10 cellular contexts compared by ENCODE assay signal in genomic region chr3:113070226-113071220, GRCh38.
DNase-seq lines count a peak whose midpoint lies in the region; ATAC-seq and TF ChIP-seq lines count a peak whose summit lies in the region.
"Had no signal": no experiment of that assay in that cellular context is flagged by ENCODE, and none has a peak within 500 bp of the region (broad histone marks: within the 10 kb centered on the region; RNA-seq: fewer than 3 reads in every experiment).

No MANE protein-coding gene starts in this region.

- no peak overlapping the region for H3K4me3 Mint-ChIP-seq in activated T-helper 2 cell treated with anti-CD3 and anti-CD28 coated beads, Interferon-gamma antibody, Interleukin-2, Interleukin-4, amounts not matched to agents 10 μg/mL and 5 μg/mL and 100 μg/mL, durations not matched to agents 14 hours and 24 hours and 36 hours (ENCODE audit: low read depth)

- no peaks in the 10 kb centered on the region for H3K4me1 Mint-ChIP-seq in activated T-helper 2 cell treated with anti-CD3 and anti-CD28 coated beads, Interferon-gamma antibody, Interleukin-2, Interleukin-4, amounts not matched to agents 10 μg/mL and 5 μg/mL and 100 μg/mL, durations not matched to agents 14 hours and 24 hours and 36 hours (ENCODE audit: low read depth)

- H3K27ac Mint-ChIP-seq in activated naive CD4-positive, alpha-beta T cell treated with anti-CD3 and anti-CD28 coated beads, Interleukin-2, amount 50 U/mL, for 72 hours = no peak overlapping the region
- H3K27ac Mint-ChIP-seq in activated T-helper 2 cell treated with anti-CD3 and anti-CD28 coated beads, Interferon-gamma antibody, Interleukin-2, Interleukin-4, amounts not matched to agents 10 μg/mL and 5 μg/mL and 100 μg/mL, durations not matched to agents 14 hours and 24 hours and 36 hours = no peak overlapping the region

- no peak overlapping the region for H3K4me3 ChIP-seq in foreskin fibroblast (ENCODE audit: low read depth in 1 of 2, low read length in 2 of 2)

- H3K36me3 Mint-ChIP-seq in activated naive CD4-positive, alpha-beta T cell treated with anti-CD3 and anti-CD28 coated beads, Interleukin-2, amount 50 U/mL, for 72 hours = peaks cover 18 to 22% of the 10 kb centered on the region in 2 donors
- H3K36me3 Mint-ChIP-seq in activated T-helper 2 cell treated with anti-CD3 and anti-CD28 coated beads, Interferon-gamma antibody, Interleukin-2, Interleukin-4, amounts not matched to agents 10 μg/mL and 5 μg/mL and 100 μg/mL, durations not matched to agents 14 hours and 24 hours and 36 hours (ENCODE audit: low read depth) = no peaks in the 10 kb centered on the region

- DNase-seq in EL (peak; percentile 31), foreskin fibroblast (peak; percentile 39 to 83), C1 segment of cervical spinal cord (lab: John Stamatoyannopoulos, UW) (no peak)
- DNase-seq in activated naive CD4-positive, alpha-beta T cell treated with anti-CD3 and anti-CD28 coated beads, Interleukin-2, amount 50 U/mL, for 72 hours (ENCODE audit: low spot score in 2 of 2) = no peak
- no peak for DNase-seq in activated T-helper 2 cell treated with anti-CD3 and anti-CD28 coated beads, Interferon-gamma antibody, Interleukin-2, Interleukin-4, amounts not matched to agents 10 μg/mL and 5 μg/mL and 100 μg/mL, durations not matched to agents 14 hours and 24 hours and 36 hours (ENCODE audit: low spot score)
- DNase-seq in activated CD4-positive, alpha-beta T cell treated with anti-CD3 and anti-CD28 coated beads, Interleukin-2, amount 50 U/mL, for 48 hours = no peak
- DNase-seq: activated effector memory CD4-positive, alpha-beta T cell treated with Interleukin-2 at 50 U/mL for 16 hours; NCI-H2107 had no signal

- peaks cover 8 to 12% of the 10 kb centered on the region in 2 donors for H3K9me3 Mint-ChIP-seq in activated naive CD4-positive, alpha-beta T cell treated with anti-CD3 and anti-CD28 coated beads, Interleukin-2, amount 50 U/mL, for 72 hours
- H3K9me3 Mint-ChIP-seq in activated T-helper 2 cell treated with anti-CD3 and anti-CD28 coated beads, Interferon-gamma antibody, Interleukin-2, Interleukin-4, amounts not matched to agents 10 μg/mL and 5 μg/mL and 100 μg/mL, durations not matched to agents 14 hours and 24 hours and 36 hours = peaks cover 4% of the 10 kb centered on the region

- H3K27me3 Mint-ChIP-seq in activated T-helper 2 cell treated with anti-CD3 and anti-CD28 coated beads, Interferon-gamma antibody, Interleukin-2, Interleukin-4, amounts not matched to agents 10 μg/mL and 5 μg/mL and 100 μg/mL, durations not matched to agents 14 hours and 24 hours and 36 hours (ENCODE audit: low read depth) = no peaks in the 10 kb centered on the region

- intact Hi-C loops in activated T-helper 2 cell treated with anti-CD3 and anti-CD28 coated beads, Interferon-gamma antibody, Interleukin-2, Interleukin-4, amounts not matched to agents 10 μg/mL and 5 μg/mL and 100 μg/mL, durations not matched to agents 14 hours and 24 hours and 36 hours (cut with micrococcal nuclease) = no loop called here

- ATAC-seq in GM21526 (IDR thresholded peaks at IDR 0.05; ENCODE audit: low FRiP score, unreplicated experiment) (peak; percentile 82), HG03460 (IDR thresholded peaks at IDR 0.05; ENCODE audit: unreplicated experiment) (peak; percentile 99)
- ATAC-seq in activated naive CD4-positive, alpha-beta T cell treated with anti-CD3 and anti-CD28 coated beads, Interleukin-2, amount 50 U/mL, for 72 hours = no peak

- no peak for TF ChIP-seq CTCF in foreskin fibroblast (IDR thresholded peaks at IDR 0.05; ENCODE audit: low read depth, low read length)

Comparison
In these comparisons a context has a peak if more than half of its experiments do, and no peak if none do; other contexts are left out.
1. DNase-seq: peak in EL (single experiment) and foreskin fibroblast (2 of 2); none in activated naive CD4-positive, alpha-beta T cell treated with anti-CD3 and anti-CD28 coated beads, Interleukin-2, amount 50 U/mL, for 72 hours (0 of 2), activated T-helper 2 cell treated with anti-CD3 and anti-CD28 coated beads, Interferon-gamma antibody, Interleukin-2, Interleukin-4, amounts not matched to agents 10 μg/mL and 5 μg/mL and 100 μg/mL, durations not matched to agents 14 hours and 24 hours and 36 hours (single experiment), C1 segment of cervical spinal cord (0 of 14) and activated CD4-positive, alpha-beta T cell treated with anti-CD3 and anti-CD28 coated beads, Interleukin-2, amount 50 U/mL, for 48 hours (0 of 2).
2. ATAC-seq: peak in GM21526 (single experiment) and HG03460 (single experiment); none in activated naive CD4-positive, alpha-beta T cell treated with anti-CD3 and anti-CD28 coated beads, Interleukin-2, amount 50 U/mL, for 72 hours (0 of 2).